In genomic region chr5:143230676-143230996, GRCh38 we compare ENCODE assay signal across 15 cellular contexts.
DNase-seq lines count a peak whose midpoint lies in the region; ATAC-seq and TF ChIP-seq lines count a peak whose summit lies in the region.
"Had no signal": no experiment of that assay in that cellular context is flagged by ENCODE, and none has a peak within 500 bp of the region (broad histone marks: within the 10 kb centered on the region; RNA-seq: fewer than 3 reads in every experiment).

No MANE protein-coding gene starts in this region.

- no peaks in the 10 kb centered on the region for H3K27me3 Mint-ChIP-seq in activated T-cell treated with anti-CD3 and anti-CD28 coated beads, Interleukin-2, amount 50 U/mL, for 72 hours (ENCODE audit: low read depth)
- no peaks in the 10 kb centered on the region for H3K27me3 Mint-ChIP-seq in effector memory CD8-positive, alpha-beta T cell

- no peak for TF ChIP-seq POLR2A in adrenal gland (IDR thresholded peaks at IDR 0.05)

- no peaks in the 10 kb centered on the region for H3K9me3 Mint-ChIP-seq in activated T-cell treated with anti-CD3 and anti-CD28 coated beads, Interleukin-2, amount 50 U/mL, for 72 hours
- no peaks in the 10 kb centered on the region for H3K9me3 Mint-ChIP-seq in effector memory CD8-positive, alpha-beta T cell
- H3K9me3 Mint-ChIP-seq: nephron had no signal

- no peak for DNase-seq in activated T-cell treated with anti-CD3 and anti-CD28 coated beads, Interleukin-2, amount 50 U/mL, for 72 hours
- no peak for DNase-seq in activated T-cell treated with anti-CD3 and anti-CD28 coated beads, Interleukin-2, amount 50 U/mL, for 1 hour
- DNase-seq in effector memory CD8-positive, alpha-beta T cell: no peak
- no peak for DNase-seq in adrenal gland
- DNase-seq in AG20443 (ENCODE audit: low spot score): no peak
- DNase-seq in Right ventricle myocardium inferior (ENCODE audit: missing footprints): no peak
- DNase-seq: activated naive CD4-positive, alpha-beta T cell treated with anti-CD3 and anti-CD28 coated beads, Interleukin-2, amount 50 U/mL, for 16 hours; GOT3; NCI-H1092 had no signal

- ATAC-seq in activated T-cell treated with anti-CD3 and anti-CD28 coated beads, Interleukin-2, amount 50 U/mL, for 72 hours (replicated peaks in 1 of 2): no peak
- no peak for ATAC-seq in effector memory CD8-positive, alpha-beta T cell (replicated peaks)
- no peak for ATAC-seq in HG02623 (IDR thresholded peaks at IDR 0.05; ENCODE audit: unreplicated experiment)
- no peak for ATAC-seq in Right ventricle myocardium inferior

- H3K27me3 ChIP-seq in adrenal gland: no peaks in the 10 kb centered on the region
- H3K27me3 ChIP-seq: breast epithelium, tibial nerve had no signal

- peaks cover 6 to 13% of the 10 kb centered on the region in 2 donors for H3K4me1 ChIP-seq in adrenal gland (replicated peaks in 1 of 2)
- H3K4me1 ChIP-seq: breast epithelium had no signal

- H3K4me3 Mint-ChIP-seq in activated T-cell treated with anti-CD3 and anti-CD28 coated beads, Interleukin-2, amount 50 U/mL, for 72 hours: peak overlapping the region; percentile 54 to 69
- H3K4me3 Mint-ChIP-seq in effector memory CD8-positive, alpha-beta T cell: peak overlapping the region; percentile 77 to 82
- H3K4me3 Mint-ChIP-seq: nephron had no signal

- H3K36me3 ChIP-seq in KOPT-K1 (ENCODE audit: insufficient read depth, low read length) (no peaks in the 10 kb centered on the region), adrenal gland (replicated peaks in 1 of 2) (no peaks in the 10 kb centered on the region)
- H3K36me3 ChIP-seq: breast epithelium, tibial nerve had no signal

- H3K27ac Mint-ChIP-seq in activated T-cell treated with anti-CD3 and anti-CD28 coated beads, Interleukin-2, amount 50 U/mL, for 72 hours: no peak overlapping the region
- peak overlapping the region in 1 of 2 donors; percentile 96 for H3K27ac Mint-ChIP-seq in effector memory CD8-positive, alpha-beta T cell

- H3K9me3 ChIP-seq in KOPT-K1 (ENCODE audit: insufficient read depth, low read length, poor library complexity, severe bottlenecking) (no peaks in the 10 kb centered on the region), adrenal gland (replicated peaks in 1 of 3) (no peaks in the 10 kb centered on the region)
- H3K9me3 ChIP-seq: breast epithelium, tibial nerve had no signal

- no peak for TF ChIP-seq CTCF in adrenal gland (IDR thresholded peaks at IDR 0.05)

- intact Hi-C loops in adrenal gland (cut with DNase I) (no loop called here), Right ventricle myocardium inferior (cut with DNase I) (no loop called here)

- H3K4me1 Mint-ChIP-seq in activated T-cell treated with anti-CD3 and anti-CD28 coated beads, Interleukin-2, amount 50 U/mL, for 72 hours (ENCODE audit: low read depth): peaks cover 34% of the 10 kb centered on the region
- peaks cover 25 to 28% of the 10 kb centered on the region in 2 donors for H3K4me1 Mint-ChIP-seq in effector memory CD8-positive, alpha-beta T cell (ENCODE audit: low read depth in 2 of 2)

- H3K36me3 Mint-ChIP-seq in activated T-cell treated with anti-CD3 and anti-CD28 coated beads, Interleukin-2, amount 50 U/mL, for 72 hours (ENCODE audit: insufficient read depth in 2 of 2): no peaks in the 10 kb centered on the region
- H3K36me3 Mint-ChIP-seq in effector memory CD8-positive, alpha-beta T cell (ENCODE audit: insufficient read depth): peaks cover 15% of the 10 kb centered on the region

- 80 to 92% (median 90%) methylated on average over 6 of the region's 6 CpGs for WGBS in adrenal gland, 4 donors

- H3K27ac ChIP-seq in KOPT-K1 (ENCODE audit: low read depth, low read length, poor library complexity, severe bottlenecking) (peak overlapping the region; percentile 93), adrenal gland (no peak overlapping the region)

- H3K4me3 ChIP-seq in adrenal gland: no peak overlapping the region
- H3K4me3 ChIP-seq: breast epithelium, lung, tibial nerve had no signal
